11 cellular contexts compared by ENCODE assay signal in the genomic region with DNA sequence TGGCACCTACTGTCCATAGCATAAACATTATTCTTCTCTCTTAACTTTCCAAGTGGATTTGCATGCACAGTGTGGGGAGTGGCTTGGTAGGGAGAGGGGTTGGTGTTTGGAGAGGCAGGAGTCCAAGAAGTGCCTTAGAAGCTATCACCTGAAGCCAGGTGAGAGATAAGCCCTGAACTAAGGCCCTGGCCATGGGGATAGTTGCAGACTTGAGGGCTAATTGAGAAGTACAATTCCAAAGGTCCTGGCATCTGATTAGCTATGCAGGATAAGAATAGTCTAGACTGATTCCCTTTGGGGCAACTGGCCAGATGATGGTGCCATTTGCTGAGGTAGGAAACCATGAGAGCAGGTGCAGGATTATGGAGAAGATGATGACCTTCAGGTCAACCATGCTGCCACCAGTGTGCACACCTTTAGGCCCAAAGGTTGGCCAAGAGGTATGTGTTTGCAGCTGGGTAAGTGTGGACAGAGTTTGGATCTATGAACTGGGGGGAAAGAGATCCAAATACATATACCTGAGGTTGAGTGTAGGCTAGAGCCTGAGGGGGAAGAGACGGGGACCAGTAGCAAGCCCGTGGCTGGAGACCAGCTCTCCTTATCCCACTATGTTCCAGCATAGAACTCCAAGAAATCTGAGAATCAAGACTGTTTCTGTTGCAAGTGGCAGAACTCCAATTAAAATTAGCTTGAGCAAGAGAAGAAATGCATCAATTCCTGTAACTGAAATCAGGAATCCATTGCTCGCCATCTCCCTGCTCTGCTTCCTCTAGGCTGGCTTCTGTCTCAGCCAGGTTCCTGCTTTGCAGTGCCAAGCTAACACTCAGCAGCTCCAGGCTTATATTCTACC. TPM values are rescaled to one million over a fixed set of nuclear protein-coding genes. Genes with fewer than 3 reads are reported as not detected.
A peak's percentile ranks its signal among the peaks of the same experiment; 100 is the strongest.
DNase-seq lines count a peak whose midpoint lies in the region; ATAC-seq and TF ChIP-seq lines count a peak whose summit lies in the region.
"Had no signal": no experiment of that assay in that cellular context is flagged by ENCODE, and none has a peak within 500 bp of the region (broad histone marks: within the 10 kb centered on the region; RNA-seq: fewer than 3 reads in every experiment).

No MANE protein-coding gene starts in this region.

- H3K9me3 Mint-ChIP-seq in activated T-cell treated with anti-CD3 and anti-CD28 coated beads, Interleukin-2, amount 50 U/mL, for 24 hours, result no peaks in the 10 kb centered on the region
- H3K9me3 Mint-ChIP-seq in activated T-helper 1 cell treated with anti-CD3 and anti-CD28 coated beads, Interleukin-12 subunit alpha, Interleukin-12 subunit beta, Interleukin-2, Interleukin-4 antibody, amounts not matched to agents 30 ng/mL and 10 ng/mL and 1 ng/mL, durations not matched to agents 14 hours and 24 hours and 36 hours, result no peaks in the 10 kb centered on the region

- no peaks in the 10 kb centered on the region for H3K36me3 ChIP-seq in thoracic aorta

- H3K9me3 ChIP-seq in thoracic aorta, result no peaks in the 10 kb centered on the region

- peak overlapping the region; percentile 92 for H3K27ac ChIP-seq in thoracic aorta

- H3K4me3 Mint-ChIP-seq in activated T-cell treated with anti-CD3 and anti-CD28 coated beads, Interleukin-2, amount 50 U/mL, for 24 hours, result peak overlapping the region; percentile 95
- H3K4me3 Mint-ChIP-seq in activated T-helper 1 cell treated with anti-CD3 and anti-CD28 coated beads, Interleukin-12 subunit alpha, Interleukin-12 subunit beta, Interleukin-2, Interleukin-4 antibody, amounts not matched to agents 30 ng/mL and 10 ng/mL and 1 ng/mL, durations not matched to agents 14 hours and 24 hours and 36 hours, result peak overlapping the region; percentile 100

- no peaks in the 10 kb centered on the region for H3K27me3 ChIP-seq in thoracic aorta (replicated peaks; ENCODE audit: insufficient read depth)

- H3K36me3 Mint-ChIP-seq in activated T-cell treated with anti-CD3 and anti-CD28 coated beads, Interleukin-2, amount 50 U/mL, for 24 hours (ENCODE audit: low read depth), result peaks cover 26% of the 10 kb centered on the region
- peaks cover 15% of the 10 kb centered on the region for H3K36me3 Mint-ChIP-seq in activated T-helper 1 cell treated with anti-CD3 and anti-CD28 coated beads, Interleukin-12 subunit alpha, Interleukin-12 subunit beta, Interleukin-2, Interleukin-4 antibody, amounts not matched to agents 30 ng/mL and 10 ng/mL and 1 ng/mL, durations not matched to agents 14 hours and 24 hours and 36 hours (ENCODE audit: low read depth)

- ATAC-seq in left colon, result peak; percentile 25
- no peak for ATAC-seq in thoracic aorta (ENCODE audit: insufficient number of reproducible peaks, low FRiP score, low read depth)
- no peak for ATAC-seq in esophagus mucosa
- ATAC-seq in HG02588 (IDR thresholded peaks at IDR 0.05; ENCODE audit: unreplicated experiment), result no peak
- ATAC-seq: HCT116 had no signal

- no peak overlapping the region for H3K4me3 ChIP-seq in thoracic aorta

- no peak for DNase-seq in activated T-cell treated with anti-CD3 and anti-CD28 coated beads, Interleukin-2, amount 50 U/mL, for 24 hours
- no peak for DNase-seq in activated T-cell treated with anti-CD3 and anti-CD28 coated beads, Interleukin-2, amount 50 U/mL, for 48 hours
- no peak for DNase-seq in activated T-helper 1 cell treated with anti-CD3 and anti-CD28 coated beads, Interleukin-12 subunit alpha, Interleukin-12 subunit beta, Interleukin-2, Interleukin-4 antibody, amounts not matched to agents 30 ng/mL and 10 ng/mL and 1 ng/mL, durations not matched to agents 14 hours and 24 hours and 36 hours (ENCODE audit: low spot score)
- peak; percentile 31 to 61 for DNase-seq in left colon
- no peak for DNase-seq in thoracic aorta (ENCODE audit: low spot score)
- DNase-seq in NK-92 (lab: John Stamatoyannopoulos, UW; ENCODE audit: unreplicated experiment), result no peak
- DNase-seq: NCI-H446 treated with DMSO at 0.1 percent for 48 hours had no signal

- H3K4me1 Mint-ChIP-seq in activated T-cell treated with anti-CD3 and anti-CD28 coated beads, Interleukin-2, amount 50 U/mL, for 24 hours (ENCODE audit: low read depth), result peaks cover 31% of the 10 kb centered on the region
- peaks cover 36% of the 10 kb centered on the region for H3K4me1 Mint-ChIP-seq in activated T-helper 1 cell treated with anti-CD3 and anti-CD28 coated beads, Interleukin-12 subunit alpha, Interleukin-12 subunit beta, Interleukin-2, Interleukin-4 antibody, amounts not matched to agents 30 ng/mL and 10 ng/mL and 1 ng/mL, durations not matched to agents 14 hours and 24 hours and 36 hours (ENCODE audit: low read depth)

- H3K27ac Mint-ChIP-seq in activated T-cell treated with anti-CD3 and anti-CD28 coated beads, Interleukin-2, amount 50 U/mL, for 24 hours, result peak overlapping the region; percentile 97
- H3K27ac Mint-ChIP-seq in activated T-helper 1 cell treated with anti-CD3 and anti-CD28 coated beads, Interleukin-12 subunit alpha, Interleukin-12 subunit beta, Interleukin-2, Interleukin-4 antibody, amounts not matched to agents 30 ng/mL and 10 ng/mL and 1 ng/mL, durations not matched to agents 14 hours and 24 hours and 36 hours, result peak overlapping the region; percentile 86

- peaks cover 9 to 25% of the 10 kb centered on the region in 2 donors for H3K4me1 ChIP-seq in thoracic aorta (ENCODE audit: control insufficient read depth in 1 of 2, low read depth in 2 of 2)

- intact Hi-C loops in activated T-helper 1 cell treated with anti-CD3 and anti-CD28 coated beads, Interleukin-12 subunit alpha, Interleukin-12 subunit beta, Interleukin-2, Interleukin-4 antibody, amounts not matched to agents 30 ng/mL and 10 ng/mL and 1 ng/mL, durations not matched to agents 14 hours and 24 hours and 36 hours (cut with micrococcal nuclease), result loop anchor here (5.0 kb wide), 1 partner anchor 105 kb away; the partner anchor contains the start of gene DHRS4L2
- intact Hi-C loops in left colon (cut with DNase I, micrococcal nuclease), result no loop called here

- H3K27me3 Mint-ChIP-seq in activated T-cell treated with anti-CD3 and anti-CD28 coated beads, Interleukin-2, amount 50 U/mL, for 24 hours, result no peaks in the 10 kb centered on the region
- H3K27me3 Mint-ChIP-seq in activated T-helper 1 cell treated with anti-CD3 and anti-CD28 coated beads, Interleukin-12 subunit alpha, Interleukin-12 subunit beta, Interleukin-2, Interleukin-4 antibody, amounts not matched to agents 30 ng/mL and 10 ng/mL and 1 ng/mL, durations not matched to agents 14 hours and 24 hours and 36 hours (ENCODE audit: insufficient read depth), result no peaks in the 10 kb centered on the region

- TF ChIP-seq CTCF in thoracic aorta (IDR thresholded peaks at IDR 0.05), result no peak

RNA-seq across cellular contexts. Expression of gene PCK2, which starts 1.8 kb away (rescaled TPM):
- total RNA-seq in activated T-helper 1 cell treated with anti-CD3 and anti-CD28 coated beads, Interleukin-12 subunit alpha, Interleukin-12 subunit beta, Interleukin-2, Interleukin-4 antibody, amounts not matched to agents 30 ng/mL and 10 ng/mL and 1 ng/mL, durations not matched to agents 14 hours and 24 hours and 36 hours, result 55.0 and 62.8 TPM in 2 replicates
- total RNA-seq in left colon (100 to 1,000 TPM; 150 to 223 TPM), thoracic aorta (10 to 100 TPM; 11.4 to 16.9 TPM), esophagus mucosa (44.4 TPM)

RNA-seq across cellular contexts. Expression of gene CPNE6, which starts 21.0 kb away (rescaled TPM):
- total RNA-seq in activated T-helper 1 cell treated with anti-CD3 and anti-CD28 coated beads, Interleukin-12 subunit alpha, Interleukin-12 subunit beta, Interleukin-2, Interleukin-4 antibody, amounts not matched to agents 30 ng/mL and 10 ng/mL and 1 ng/mL, durations not matched to agents 14 hours and 24 hours and 36 hours, result not detected in 2 replicates
- total RNA-seq in left colon, result under 1 TPM; 0.28 to 0.31 TPM
- total RNA-seq in thoracic aorta, result 1 to 10 TPM; 1.3 to 2.4 TPM
- total RNA-seq in esophagus mucosa, result not detected
- total RNA-seq: liver had no signal

RNA-seq across cellular contexts. Expression of gene DCAF11, which starts 22.2 kb away (rescaled TPM):
- 69.9 and 71.6 TPM in 2 replicates for total RNA-seq in activated T-helper 1 cell treated with anti-CD3 and anti-CD28 coated beads, Interleukin-12 subunit alpha, Interleukin-12 subunit beta, Interleukin-2, Interleukin-4 antibody, amounts not matched to agents 30 ng/mL and 10 ng/mL and 1 ng/mL, durations not matched to agents 14 hours and 24 hours and 36 hours
- total RNA-seq in left colon, result 100 to 1,000 TPM; 101 to 107 TPM
- total RNA-seq in thoracic aorta, result 10 to 100 TPM; 52.8 to 54.2 TPM
- 48.2 TPM for total RNA-seq in esophagus mucosa

RNA-seq across cellular contexts. Expression of gene NRL, which starts 22.4 kb away (rescaled TPM):
- 2.1 and 2.7 TPM in 2 replicates for total RNA-seq in activated T-helper 1 cell treated with anti-CD3 and anti-CD28 coated beads, Interleukin-12 subunit alpha, Interleukin-12 subunit beta, Interleukin-2, Interleukin-4 antibody, amounts not matched to agents 30 ng/mL and 10 ng/mL and 1 ng/mL, durations not matched to agents 14 hours and 24 hours and 36 hours
- total RNA-seq in left colon, result 1 to 10 TPM; 1.2 to 1.5 TPM
- total RNA-seq in thoracic aorta, result 1 to 10 TPM in 1 of 2 donors, under 1 TPM in 1; 0.92 to 6.1 TPM
- 1.1 TPM for total RNA-seq in esophagus mucosa

RNA-seq across cellular contexts. Expression of gene FITM1, which starts 38.1 kb away (rescaled TPM):
- 0.26 TPM in 1 of 2 replicates, not detected in the other for total RNA-seq in activated T-helper 1 cell treated with anti-CD3 and anti-CD28 coated beads, Interleukin-12 subunit alpha, Interleukin-12 subunit beta, Interleukin-2, Interleukin-4 antibody, amounts not matched to agents 30 ng/mL and 10 ng/mL and 1 ng/mL, durations not matched to agents 14 hours and 24 hours and 36 hours
- total RNA-seq in left colon (1 to 10 TPM; 1.0 TPM), thoracic aorta (under 1 TPM in 1 of 2 donors, not detected in 1; 0.78 TPM), esophagus mucosa (0.60 TPM)

Comparison
In these comparisons a context has a peak if more than half of its experiments do, and no peak if none do; other contexts are left out.
1. DNase-seq: peak in left colon (2 of 2); none in activated T-cell treated with anti-CD3 and anti-CD28 coated beads, Interleukin-2, amount 50 U/mL, for 24 hours (single experiment), activated T-cell treated with anti-CD3 and anti-CD28 coated beads, Interleukin-2, amount 50 U/mL, for 48 hours (0 of 2), activated T-helper 1 cell treated with anti-CD3 and anti-CD28 coated beads, Interleukin-12 subunit alpha, Interleukin-12 subunit beta, Interleukin-2, Interleukin-4 antibody, amounts not matched to agents 30 ng/mL and 10 ng/mL and 1 ng/mL, durations not matched to agents 14 hours and 24 hours and 36 hours (single experiment), thoracic aorta (single experiment) and NK-92 (single experiment).